In the genomic region with DNA sequence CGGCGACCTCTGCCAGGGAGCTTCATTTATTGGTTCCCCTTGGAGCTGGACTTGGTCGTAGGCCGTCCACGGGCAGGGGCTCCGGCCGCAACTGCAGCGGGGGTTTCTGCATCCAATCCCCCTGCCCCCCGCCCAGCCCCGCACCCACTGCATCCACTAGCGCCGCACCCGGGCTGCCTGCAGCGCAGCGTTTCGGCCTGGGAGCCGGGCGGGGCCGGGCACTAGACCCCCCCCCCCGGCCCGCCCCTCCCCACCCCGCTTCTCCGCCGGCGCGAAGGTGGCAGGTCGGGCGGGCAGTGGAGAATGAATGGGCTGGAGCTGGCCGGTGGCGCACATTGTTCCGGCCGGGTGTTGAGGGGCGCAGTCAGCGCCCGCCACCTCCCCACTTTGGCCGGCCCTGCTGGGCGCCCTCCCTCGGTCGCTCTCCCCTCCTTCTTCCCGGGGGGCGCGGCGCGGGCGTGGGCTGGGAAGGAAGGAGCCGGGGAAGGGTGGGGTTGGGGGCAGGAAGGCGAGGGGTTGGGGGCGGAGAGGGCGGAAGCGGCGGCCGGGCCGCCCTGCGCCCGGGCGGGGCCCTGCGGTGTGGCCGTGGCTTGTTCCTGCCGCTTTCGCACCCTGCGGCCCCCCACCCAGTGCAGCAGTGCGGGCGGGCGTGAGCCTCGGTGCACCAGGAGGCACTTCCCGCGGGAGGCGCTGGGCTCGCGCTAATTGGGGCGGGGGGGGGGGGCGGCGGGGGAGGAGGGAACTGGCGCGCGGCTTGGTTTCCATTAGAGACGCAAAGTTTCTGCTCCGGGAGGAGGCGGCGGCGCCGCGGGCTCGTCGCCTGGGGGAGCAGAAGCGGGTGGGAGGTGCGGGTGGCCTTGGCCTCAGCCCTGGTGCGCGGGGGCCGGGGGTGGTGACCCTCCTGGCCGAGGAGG, we compare ENCODE assay signal across 8 cellular contexts. TPM values are rescaled to one million over a fixed set of nuclear protein-coding genes. Genes with fewer than 3 reads are reported as not detected.
DNase-seq lines count a peak whose midpoint lies in the region; ATAC-seq and TF ChIP-seq lines count a peak whose summit lies in the region.

No MANE protein-coding gene starts in this region.

- no peaks in the 10 kb centered on the region for H3K9me3 ChIP-seq in vagina

- H3K27me3 ChIP-seq in vagina = no peaks in the 10 kb centered on the region

- peaks cover 0 to 23% of the 10 kb centered on the region in 2 donors for H3K36me3 ChIP-seq in vagina

- peak overlapping the region; percentile 83 to 94 (median 92) for H3K27ac Mint-ChIP-seq in CD14-positive monocyte
- peak overlapping the region; percentile 93 for H3K27ac Mint-ChIP-seq in activated naive CD8-positive, alpha-beta T cell treated with anti-CD3 and anti-CD28 coated beads, Interleukin-2, amount 50 U/mL, for 24 hours
- peak overlapping the region; percentile 96 for H3K27ac Mint-ChIP-seq in progenitor cell of endocrine pancreas

- peaks cover 42% of the 10 kb centered on the region for H3K4me1 ChIP-seq in vagina

- H3K4me3 Mint-ChIP-seq in CD14-positive monocyte (peak overlapping the region; percentile 85 to 97), progenitor cell of endocrine pancreas (ENCODE audit: low read depth) (peak overlapping the region; percentile 96)
- H3K4me3 Mint-ChIP-seq in activated naive CD8-positive, alpha-beta T cell treated with anti-CD3 and anti-CD28 coated beads, Interleukin-2, amount 50 U/mL, for 24 hours = peak overlapping the region; percentile 96

- H3K4me1 Mint-ChIP-seq in CD14-positive monocyte = peaks cover 46% of the 10 kb centered on the region
- H3K4me1 Mint-ChIP-seq in activated naive CD8-positive, alpha-beta T cell treated with anti-CD3 and anti-CD28 coated beads, Interleukin-2, amount 50 U/mL, for 24 hours = peaks cover 46% of the 10 kb centered on the region
- peaks cover 27% of the 10 kb centered on the region for H3K4me1 Mint-ChIP-seq in progenitor cell of endocrine pancreas (ENCODE audit: low read depth)

- H3K4me3 ChIP-seq in vagina = peak overlapping the region; percentile 85 to 99

- intact Hi-C loops in CD14-positive monocyte (cut with micrococcal nuclease) (loop anchor here (1.0 to 10.0 kb wide), 6 partner anchors 13 to 445 kb away; a partner anchor contains a TSS), left cardiac atrium (cut with DNase I) (loop anchor here (1.0 to 10.0 kb wide), 4 partner anchors 14 to 357 kb away; no protein-coding TSS in a partner anchor), vagina (cut with DNase I) (loop anchor here (2.0 kb wide), 1 partner anchor 299 kb away; no protein-coding TSS in a partner anchor)

- ATAC-seq in GM19351 (IDR thresholded peaks at IDR 0.05; ENCODE audit: unreplicated experiment) (peak; percentile 24), left cardiac atrium (peak; percentile 51 to 75)
- peak; percentile 22 for ATAC-seq in activated naive CD8-positive, alpha-beta T cell treated with anti-CD3 and anti-CD28 coated beads, Interleukin-2, amount 50 U/mL, for 24 hours

- peaks cover 26 to 28% of the 10 kb centered on the region in 2 donors for H3K36me3 Mint-ChIP-seq in CD14-positive monocyte
- H3K36me3 Mint-ChIP-seq in activated naive CD8-positive, alpha-beta T cell treated with anti-CD3 and anti-CD28 coated beads, Interleukin-2, amount 50 U/mL, for 24 hours (ENCODE audit: low read depth) = peaks cover 39% of the 10 kb centered on the region
- peaks cover 21% of the 10 kb centered on the region for H3K36me3 Mint-ChIP-seq in progenitor cell of endocrine pancreas (ENCODE audit: insufficient read depth)

- H3K9me3 Mint-ChIP-seq in CD14-positive monocyte (no peaks in the 10 kb centered on the region), progenitor cell of endocrine pancreas (ENCODE audit: low read depth) (no peaks in the 10 kb centered on the region)
- no peaks in the 10 kb centered on the region for H3K9me3 Mint-ChIP-seq in activated naive CD8-positive, alpha-beta T cell treated with anti-CD3 and anti-CD28 coated beads, Interleukin-2, amount 50 U/mL, for 24 hours

- H3K27ac ChIP-seq in vagina = peak overlapping the region; percentile 90

- peaks cover 0 to 4% (median 0%) of the 10 kb centered on the region in 3 donors for H3K27me3 Mint-ChIP-seq in CD14-positive monocyte (ENCODE audit: low read depth in 3 of 3)
- H3K27me3 Mint-ChIP-seq in activated naive CD8-positive, alpha-beta T cell treated with anti-CD3 and anti-CD28 coated beads, Interleukin-2, amount 50 U/mL, for 24 hours = no peaks in the 10 kb centered on the region
- peaks cover 2% of the 10 kb centered on the region for H3K27me3 Mint-ChIP-seq in progenitor cell of endocrine pancreas

- DNase-seq in CD14-positive monocyte (ENCODE audit: low spot score) (peak; percentile 49), HK-2 (ENCODE audit: unreplicated experiment) (peak; percentile 76), T follicular helper cell (ENCODE audit: low read depth) (peak; percentile 52), left cardiac atrium (peak; percentile 82), progenitor cell of endocrine pancreas (ENCODE audit: low spot score, unreplicated experiment) (peak; percentile 26), vagina (ENCODE audit: extremely low spot score in 2 of 2) (no peak)
- DNase-seq in activated naive CD8-positive, alpha-beta T cell treated with anti-CD3 and anti-CD28 coated beads, Interleukin-2, amount 50 U/mL, for 24 hours = peak; percentile 68

- no peak for TF ChIP-seq CTCF in CD14-positive monocyte (IDR thresholded peaks at IDR 0.05)
- TF ChIP-seq CTCF in progenitor cell of endocrine pancreas (IDR thresholded peaks at IDR 0.05; ENCODE audit: unreplicated experiment) = no peak
- TF ChIP-seq CTCF in vagina (IDR thresholded peaks at IDR 0.05) = no peak

- no peak for TF ChIP-seq POLR2A in vagina (IDR thresholded peaks at IDR 0.05)

RNA-seq across cellular contexts. Expression of a gene that starts 0.8 kb away (rescaled TPM):
- 100 to 1,000 TPM; 906 to 912 TPM for polyA plus RNA-seq in CD14-positive monocyte
- total RNA-seq in left cardiac atrium (100 to 1,000 TPM; 428 to 511 TPM), progenitor cell of endocrine pancreas (320 and 331 TPM in 2 replicates), vagina (260 TPM)

Comparison
In these comparisons a context has a peak if more than half of its experiments do, and no peak if none do; other contexts are left out.
1. DNase-seq: peak in CD14-positive monocyte (single experiment), HK-2 (single experiment), T follicular helper cell (single experiment), activated naive CD8-positive, alpha-beta T cell treated with anti-CD3 and anti-CD28 coated beads, Interleukin-2, amount 50 U/mL, for 24 hours (single experiment), left cardiac atrium (single experiment) and progenitor cell of endocrine pancreas (single experiment); none in vagina (0 of 2).
2. Peak in every context shown above with its lines, with median percentiles within 50 percentile points of each other: H3K27ac Mint-ChIP-seq, H3K4me3 Mint-ChIP-seq and ATAC-seq.